Comparison of ENCODE assay signal across 21 cellular contexts in genomic region chr13:78376033-78376432, GRCh38.
A peak's percentile ranks its signal among the peaks of the same experiment; 100 is the strongest.
DNase-seq lines count a peak whose midpoint lies in the region; ATAC-seq and TF ChIP-seq lines count a peak whose summit lies in the region.
"Had no signal": no experiment of that assay in that cellular context is flagged by ENCODE, and none has a peak within 500 bp of the region (broad histone marks: within the 10 kb centered on the region; RNA-seq: fewer than 3 reads in every experiment).

No MANE protein-coding gene starts in this region.

- no peak for TF ChIP-seq CTCF in left ventricle myocardium inferior (IDR thresholded peaks at IDR 0.05; ENCODE audit: borderline replicate concordance)
- TF ChIP-seq CTCF in VCaP (conservative IDR thresholded peaks at IDR 0.05) = no peak
- no peak for TF ChIP-seq CTCF in PC-3 (conservative IDR thresholded peaks at IDR 0.05; ENCODE audit: low read depth, low read length)

- H3K4me3 ChIP-seq in left ventricle myocardium inferior = no peak overlapping the region
- H3K4me3 ChIP-seq in urinary bladder (ENCODE audit: low read depth, low read length) = no peak overlapping the region
- H3K4me3 ChIP-seq in CD8-positive, alpha-beta memory T cell (ENCODE audit: low read length) = no peak overlapping the region
- no peak overlapping the region for H3K4me3 ChIP-seq in PC-3 (ENCODE audit: low read length)
- H3K4me3 ChIP-seq: A549, K562 had no signal

- H3K4me2 ChIP-seq in PC-3 (ENCODE audit: low read length) = no peak overlapping the region
- H3K4me2 ChIP-seq: A549, SK-N-SH had no signal

- no peaks in the 10 kb centered on the region for H3K79me2 ChIP-seq in PC-3 (ENCODE audit: low read length)

- no peaks in the 10 kb centered on the region for H3F3A ChIP-seq in PC-3 (ENCODE audit: low read length, unreplicated experiment)

- H3K36me3 Mint-ChIP-seq in CD8-positive, alpha-beta memory T cell = no peaks in the 10 kb centered on the region
- H3K36me3 Mint-ChIP-seq: T-cell had no signal

- H3K9me3 ChIP-seq in left ventricle myocardium inferior (replicated peaks) (peaks cover 10% of the 10 kb centered on the region), PC-3 (ENCODE audit: low read length) (no peaks in the 10 kb centered on the region)
- no peaks in the 10 kb centered on the region for H3K9me3 ChIP-seq in CD8-positive, alpha-beta memory T cell (ENCODE audit: low read length)
- H3K9me3 ChIP-seq: A549, SK-N-SH had no signal

- H3K27ac Mint-ChIP-seq in CD8-positive, alpha-beta memory T cell = no peak overlapping the region
- H3K27ac Mint-ChIP-seq: HFFc6, T-cell had no signal

- H3K9ac ChIP-seq in PC-3 (ENCODE audit: low read length) = no peak overlapping the region
- H3K9ac ChIP-seq: SK-N-SH had no signal

- H4K20me1 ChIP-seq in PC-3 (ENCODE audit: low read length) = no peaks in the 10 kb centered on the region

- H3K27ac ChIP-seq in left ventricle myocardium inferior (replicated peaks) (peak overlapping the region; percentile 61), VCaP (peak overlapping the region; percentile 63; the same call in 1 of the 2 replicates), urinary bladder (ENCODE audit: low read depth) (peak overlapping the region; percentile 10), PC-3 (ENCODE audit: low read length) (no peak overlapping the region)
- no peak overlapping the region for H3K27ac ChIP-seq in CD8-positive, alpha-beta memory T cell (ENCODE audit: low read depth, low read length)
- H3K27ac ChIP-seq: A549 had no signal

- H3K4me3 Mint-ChIP-seq in CD8-positive, alpha-beta memory T cell = no peak overlapping the region
- H3K4me3 Mint-ChIP-seq: HFFc6, T-cell had no signal

- 46% methylated on average over 2 of the region's 2 CpGs for WGBS in urinary bladder

- H3K27me3 Mint-ChIP-seq in CD8-positive, alpha-beta memory T cell = no peaks in the 10 kb centered on the region
- H3K27me3 Mint-ChIP-seq: T-cell had no signal

- DNase-seq in left ventricle myocardium inferior (no peak), left cardiac atrium (no peak), MV-4-11 (lab: John Stamatoyannopoulos, UW) (peak; percentile 68), PC-3 (no peak), SIG-M5 treated with dmso at 0.1 percent for 504 hours (lab: John Stamatoyannopoulos, UW; ENCODE audit: unreplicated experiment) (no peak)
- DNase-seq in CD8-positive, alpha-beta memory T cell = no peak
- DNase-seq: C1 segment of cervical spinal cord, DMS79 treated with DMSO at 0.1 percent for 48 hours, HFFc6, NCI-H1092 treated with DMSO at 0.1 percent for 48 hours, NCI-H146, NCI-H2081 treated with DMSO at 0.1 percent for 48 hours, NCI-H510A, NCI-H774, SK-N-SH, T-cell had no signal

- intact Hi-C loops in left ventricle myocardium inferior (cut with micrococcal nuclease) (no loop called here), left cardiac atrium (cut with DNase I) (no loop called here), PC-3 (cut with micrococcal nuclease) (no loop called here)

- H2AFZ ChIP-seq in PC-3 (ENCODE audit: low read length) = no peak overlapping the region

- POLR2A ChIA-PET in CD8-positive, alpha-beta memory T cell (lab: Charles Lee) = no interaction called here
- POLR2A ChIA-PET in PC-3 (lab: Charles Lee; ENCODE audit: unreplicated experiment) = no interaction called here

- ATAC-seq in left cardiac atrium = no peak
- ATAC-seq in PC-3 = no peak
- ATAC-seq: A549, K562, Panc1, T-cell had no signal

- no TSS peak for BruUV-seq in PC-3 (replicated peaks; lab: Mats Ljungman, UMichigan)

- H3K27me3 ChIP-seq in left ventricle myocardium inferior (ENCODE audit: low read depth) (no peaks in the 10 kb centered on the region), PC-3 (ENCODE audit: low read length) (no peaks in the 10 kb centered on the region)
- H3K27me3 ChIP-seq in CD8-positive, alpha-beta memory T cell (ENCODE audit: insufficient read depth, low read length, poor library complexity, severe bottlenecking) = no peaks in the 10 kb centered on the region

- H3K4me1 ChIP-seq in left ventricle myocardium inferior (no peaks in the 10 kb centered on the region), urinary bladder (ENCODE audit: insufficient read depth) (no peaks in the 10 kb centered on the region), PC-3 (ENCODE audit: insufficient read depth, low read length) (no peaks in the 10 kb centered on the region)
- H3K4me1 ChIP-seq in CD8-positive, alpha-beta memory T cell (ENCODE audit: insufficient read depth, low read length) = no peaks in the 10 kb centered on the region
- H3K4me1 ChIP-seq: A549 had no signal

- H3K9me3 Mint-ChIP-seq in CD8-positive, alpha-beta memory T cell = peaks cover 0 to 2% (median 0%) of the 10 kb centered on the region in 5 donors
- H3K9me3 Mint-ChIP-seq: HFFc6 had no signal

- no peaks in the 10 kb centered on the region for H3K4me1 Mint-ChIP-seq in CD8-positive, alpha-beta memory T cell
- H3K4me1 Mint-ChIP-seq: T-cell had no signal

- no peaks in the 10 kb centered on the region for H3K9me2 ChIP-seq in PC-3 (replicated peaks; ENCODE audit: low read length)
- H3K9me2 ChIP-seq: SK-N-SH had no signal

- CTCF ChIA-PET in CD8-positive, alpha-beta memory T cell (lab: Charles Lee) = no interaction called here
- CTCF ChIA-PET in PC-3 (lab: Charles Lee) = no interaction called here

- H3K36me3 ChIP-seq in left ventricle myocardium inferior (no peaks in the 10 kb centered on the region), urinary bladder (ENCODE audit: insufficient read depth) (no peaks in the 10 kb centered on the region), PC-3 (ENCODE audit: low read depth, low read length) (no peaks in the 10 kb centered on the region)
- no peaks in the 10 kb centered on the region for H3K36me3 ChIP-seq in CD8-positive, alpha-beta memory T cell (ENCODE audit: insufficient read depth, low read length)

Comparison
In these comparisons a context has a peak if more than half of its experiments do, and no peak if none do; other contexts are left out.
1. H3K27ac ChIP-seq: peak in left ventricle myocardium inferior (single experiment), VCaP (single experiment) and urinary bladder (single experiment); none in CD8-positive, alpha-beta memory T cell (single experiment) and PC-3 (single experiment).